Comparison of ENCODE assay signal across 13 cellular contexts in the genomic region with DNA sequence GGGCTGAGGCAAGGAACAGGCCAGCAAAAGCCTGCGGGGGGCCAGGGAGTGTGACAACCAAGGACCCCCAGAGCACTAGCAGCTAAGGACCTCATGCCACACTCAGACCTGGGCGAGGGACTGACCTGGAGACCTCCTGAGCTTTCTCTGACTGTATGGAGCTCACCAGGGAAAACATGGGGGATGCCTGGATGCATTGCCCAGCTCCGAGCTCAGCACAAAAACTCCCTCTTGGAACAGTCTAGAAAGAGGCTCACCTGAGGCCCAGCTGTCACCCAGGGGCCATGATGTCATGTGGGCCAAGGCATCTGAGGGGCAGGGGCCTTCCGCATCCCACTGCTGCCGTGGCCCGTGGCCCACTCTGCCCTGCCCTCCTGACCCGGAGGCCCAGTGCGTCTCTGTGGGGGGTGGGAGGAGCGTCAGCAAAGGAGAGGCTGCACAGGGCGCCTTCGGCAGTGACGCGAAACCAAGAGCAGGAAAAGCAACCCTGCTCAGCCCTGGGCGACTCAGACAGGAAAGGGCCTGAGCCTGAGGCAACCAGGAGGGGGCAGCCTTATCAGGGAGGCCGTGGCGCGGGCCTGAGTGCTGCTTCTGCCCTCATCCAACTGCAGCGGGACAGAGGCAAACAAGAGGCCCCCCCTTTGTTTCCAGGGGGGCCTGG. TPM values are rescaled to one million over a fixed set of nuclear protein-coding genes. Genes with fewer than 3 reads are reported as not detected.
DNase-seq lines count a peak whose midpoint lies in the region; ATAC-seq and TF ChIP-seq lines count a peak whose summit lies in the region.
"Had no signal": no experiment of that assay in that cellular context is flagged by ENCODE, and none has a peak within 500 bp of the region (broad histone marks: within the 10 kb centered on the region; RNA-seq: fewer than 3 reads in every experiment).

No MANE protein-coding gene starts in this region.

- no peak overlapping the region; the same call in 1 of the 2 replicates for H3K14ac ChIP-seq in H9 (ENCODE audit: insufficient read depth, low read length)

- no peaks in the 10 kb centered on the region for H3K36me3 ChIP-seq in effector memory CD4-positive, alpha-beta T cell (ENCODE audit: control insufficient read depth, insufficient read depth, low read length)
- H3K36me3 ChIP-seq: pancreas had no signal

- DNase-seq in H9 (peak; percentile 76), GDM1 (lab: John Stamatoyannopoulos, UW) (no peak), A172 (ENCODE audit: low spot score) (no peak)
- DNase-seq in activated CD4-positive, alpha-beta memory T cell treated with anti-CD3 and anti-CD28 coated beads, Interleukin-2, amount 10 ng/mL, durations not matched to agents 7 days and 5 days: peak; percentile 71
- DNase-seq in effector memory CD4-positive, alpha-beta T cell: peak in 1 of 3 donors; percentile 33
- peak; percentile 45 to 62 for DNase-seq in stimulated activated CD4-positive, alpha-beta T cell treated with anti-CD3 and anti-CD28 coated beads, Interleukin-2, amount 100 ng/mL, for 48 hours
- DNase-seq: MM.1S; NK-92 treated with Interleukin-12 subunit alpha and Interleukin-12 subunit beta, amount 100 ng/mL, for 24 hours had no signal

- H3K9ac ChIP-seq in H9 (ENCODE audit: extremely low read depth, insufficient read length, low read length): no peak overlapping the region

- H4K8ac ChIP-seq in H9 (replicated peaks; ENCODE audit: insufficient read length, low read depth, low read length): no peak overlapping the region

- H4K91ac ChIP-seq in H9 (ENCODE audit: insufficient read length, low read depth, low read length): no peak overlapping the region

- H3K4ac ChIP-seq in H9 (ENCODE audit: low read depth, low read length): no peak overlapping the region

- WGBS in H9 (ENCODE audit: extremely low coverage, insufficient read length, low lambda C conversion rate): no CpG with 5 or more reads among the region's 18 CpGs

- no peak overlapping the region for H2AFZ ChIP-seq in H9 (ENCODE audit: low read length)

- no peak overlapping the region for H2BK20ac ChIP-seq in H9 (ENCODE audit: low read depth, low read length, poor library complexity, severe bottlenecking)

- no peak overlapping the region for H3T11ph ChIP-seq in H9 (ENCODE audit: low read length)

- no peak overlapping the region for H3K4me3 Mint-ChIP-seq in H9
- H3K4me3 Mint-ChIP-seq in activated CD4-positive, alpha-beta memory T cell treated with anti-CD3 and anti-CD28 coated beads, Interleukin-2, amount 10 ng/mL, durations not matched to agents 7 days and 5 days: peak overlapping the region; percentile 32

- H4K20me1 ChIP-seq in H9 (ENCODE audit: control insufficient read depth, insufficient read depth, insufficient read length): no peaks in the 10 kb centered on the region

- CTCF ChIA-PET in activated CD4-positive, alpha-beta memory T cell treated with anti-CD3 and anti-CD28 coated beads, Interleukin-2, amount 10 ng/mL, durations not matched to agents 7 days and 5 days (lab: Charles Lee): interaction anchor here (1.1 to 2.6 kb wide), 3 partner anchors 10 to 28 kb away, joined by 3 to 17 read pairs (median 5); no protein-coding TSS in a partner anchor

- H3K23ac ChIP-seq in H9 (ENCODE audit: insufficient read length, low read depth, low read length): no peak overlapping the region

- H3K9me3 Mint-ChIP-seq in H9: no peaks in the 10 kb centered on the region
- no peaks in the 10 kb centered on the region for H3K9me3 Mint-ChIP-seq in activated CD4-positive, alpha-beta memory T cell treated with anti-CD3 and anti-CD28 coated beads, Interleukin-2, amount 10 ng/mL, durations not matched to agents 7 days and 5 days

- H3K79me2 ChIP-seq in H9 (ENCODE audit: insufficient read depth, low read length): no peaks in the 10 kb centered on the region

- no peak overlapping the region for H2BK12ac ChIP-seq in H9 (ENCODE audit: insufficient read length, low read depth, low read length)

- no peak overlapping the region for H3K4me2 ChIP-seq in H9 (ENCODE audit: insufficient read depth, insufficient read length, low read length)

- H2BK15ac ChIP-seq in H9 (ENCODE audit: low read depth, low read length): no peak overlapping the region

- no peak overlapping the region for H4K5ac ChIP-seq in H9 (ENCODE audit: insufficient read length, low read depth, low read length)

- no peak overlapping the region for H2BK120ac ChIP-seq in H9 (ENCODE audit: low read depth, low read length, poor library complexity, severe bottlenecking)

- no peaks in the 10 kb centered on the region for H3K79me1 ChIP-seq in H9 (ENCODE audit: insufficient read depth, low read depth, low read length, poor library complexity, severe bottlenecking)

- peak overlapping the region in 2 of 3 experiments; percentile 53 to 77; a peak in 2 of 7 replicates for H3K27ac Mint-ChIP-seq in H9
- H3K27ac Mint-ChIP-seq in activated CD4-positive, alpha-beta memory T cell treated with anti-CD3 and anti-CD28 coated beads, Interleukin-2, amount 10 ng/mL, durations not matched to agents 7 days and 5 days: peak overlapping the region; percentile 44

- H2AK5ac ChIP-seq in H9 (ENCODE audit: insufficient read length, low read length): no peak overlapping the region

- POLR2A ChIA-PET in activated CD4-positive, alpha-beta memory T cell treated with anti-CD3 and anti-CD28 coated beads, Interleukin-2, amount 10 ng/mL, durations not matched to agents 7 days and 5 days (lab: Charles Lee): interaction anchor here (2.8 kb wide), 1 partner anchor 11 kb away, joined by 13 read pairs; no protein-coding TSS in a partner anchor

- no peak overlapping the region for H3K18ac ChIP-seq in H9 (ENCODE audit: insufficient read length, low read depth, low read length)

- no peaks in the 10 kb centered on the region for H3K4me1 ChIP-seq in H9 (ENCODE audit: insufficient read depth, low read length)
- H3K4me1 ChIP-seq in effector memory CD4-positive, alpha-beta T cell (ENCODE audit: control insufficient read depth, insufficient read depth, low read length, poor library complexity, severe bottlenecking): peaks cover 67% of the 10 kb centered on the region

- H3K27ac ChIP-seq in H9 (ENCODE audit: insufficient read length, low read depth, low read length): no peak overlapping the region
- H3K27ac ChIP-seq in effector memory CD4-positive, alpha-beta T cell (ENCODE audit: insufficient read depth, low read length, poor library complexity, severe bottlenecking): peak overlapping the region; percentile 49
- H3K27ac ChIP-seq: pancreas had no signal

- no peaks in the 10 kb centered on the region for H3K9me3 ChIP-seq in H9 (ENCODE audit: control insufficient read depth, low read depth, low read length)
- no peaks in the 10 kb centered on the region for H3K9me3 ChIP-seq in effector memory CD4-positive, alpha-beta T cell (ENCODE audit: control insufficient read depth, low read length)
- H3K9me3 ChIP-seq: pancreas had no signal

- H3K56ac ChIP-seq in H9 (ENCODE audit: insufficient read length, low read depth, low read length): no peak overlapping the region

- peak; percentile 66 for TF ChIP-seq CTCF in H9 (conservative IDR thresholded peaks at IDR 0.05)

- no peaks in the 10 kb centered on the region for H3K27me3 ChIP-seq in H9 (ENCODE audit: insufficient read depth, low read length)
- H3K27me3 ChIP-seq in effector memory CD4-positive, alpha-beta T cell (replicated peaks; ENCODE audit: control insufficient read depth, insufficient read depth, low read length, poor library complexity, severe bottlenecking): no peaks in the 10 kb centered on the region
- H3K27me3 ChIP-seq: pancreas had no signal

- no peaks in the 10 kb centered on the region for H3K36me3 Mint-ChIP-seq in H9 (ENCODE audit: insufficient read depth in 1 of 3, low read depth in 3 of 3)
- no peaks in the 10 kb centered on the region for H3K36me3 Mint-ChIP-seq in activated CD4-positive, alpha-beta memory T cell treated with anti-CD3 and anti-CD28 coated beads, Interleukin-2, amount 10 ng/mL, durations not matched to agents 7 days and 5 days (ENCODE audit: low read depth)

- no peaks in the 10 kb centered on the region for H3K27me3 Mint-ChIP-seq in H9 (ENCODE audit: low read depth)
- H3K27me3 Mint-ChIP-seq in activated CD4-positive, alpha-beta memory T cell treated with anti-CD3 and anti-CD28 coated beads, Interleukin-2, amount 10 ng/mL, durations not matched to agents 7 days and 5 days: no peaks in the 10 kb centered on the region

- ATAC-seq in GM19035 (IDR thresholded peaks at IDR 0.05; ENCODE audit: unreplicated experiment) (no peak), HG03565 (IDR thresholded peaks at IDR 0.05; ENCODE audit: unreplicated experiment) (no peak)

- H3K4me3 ChIP-seq in effector memory CD4-positive, alpha-beta T cell (ENCODE audit: insufficient read depth, low read depth, low read length, poor library complexity, severe bottlenecking): no peak overlapping the region
- H3K4me3 ChIP-seq: pancreas had no signal

- H2BK5ac ChIP-seq in H9 (ENCODE audit: insufficient read length, low read length): no peak overlapping the region

- H3K4me1 Mint-ChIP-seq in H9: peaks cover 9 to 25% of the 10 kb centered on the region in 2 experiments
- H3K4me1 Mint-ChIP-seq in activated CD4-positive, alpha-beta memory T cell treated with anti-CD3 and anti-CD28 coated beads, Interleukin-2, amount 10 ng/mL, durations not matched to agents 7 days and 5 days: peaks cover 57% of the 10 kb centered on the region

- H3K23me2 ChIP-seq in H9 (ENCODE audit: insufficient read length, low read depth, low read length, poor library complexity, severe bottlenecking): no peaks in the 10 kb centered on the region

RNA-seq across cellular contexts. Expression of gene ALPP, which starts 57.3 kb away (rescaled TPM):
- 0.15 and 0.20 TPM in 2 replicates for total RNA-seq in H9 (2021)
- not detected for total RNA-seq in activated CD4-positive, alpha-beta memory T cell treated with anti-CD3 and anti-CD28 coated beads, Interleukin-2, amount 10 ng/mL, durations not matched to agents 7 days and 5 days
- 0.84 and 2.1 TPM in 2 replicates for total RNA-seq in A172 (2014; rRNA removed; shearing (Covaris generic))
- total RNA-seq: Daoy, pancreas, temporal lobe had no signal

Comparison
In these comparisons a context has a peak if more than half of its experiments do, and no peak if none do; other contexts are left out.
1. DNase-seq: peak in H9 (single experiment), activated CD4-positive, alpha-beta memory T cell treated with anti-CD3 and anti-CD28 coated beads, Interleukin-2, amount 10 ng/mL, durations not matched to agents 7 days and 5 days (single experiment) and stimulated activated CD4-positive, alpha-beta T cell treated with anti-CD3 and anti-CD28 coated beads, Interleukin-2, amount 100 ng/mL, for 48 hours (2 of 2); none in GDM1 (single experiment) and A172 (single experiment).